8 cellular contexts compared by ENCODE assay signal in genomic region chr17:42049834-42050359, GRCh38. TPM values are rescaled to one million over a fixed set of nuclear protein-coding genes. Genes with fewer than 3 reads are reported as not detected.
DNase-seq lines count a peak whose midpoint lies in the region; ATAC-seq and TF ChIP-seq lines count a peak whose summit lies in the region.

No MANE protein-coding gene starts in this region.

- no peak overlapping the region for H2BK15ac ChIP-seq in IMR-90 (ENCODE audit: low read depth, low read length)

- no peaks in the 10 kb centered on the region for H3K9me3 ChIP-seq in AG04450 (ENCODE audit: control insufficient read depth, insufficient read depth, low read length)
- H3K9me3 ChIP-seq in IMR-90 (ENCODE audit: control insufficient read depth, insufficient read depth, low read length): no peaks in the 10 kb centered on the region
- no peaks in the 10 kb centered on the region for H3K9me3 ChIP-seq in mucosa of rectum (ENCODE audit: control insufficient read depth in 2 of 2, low read length in 2 of 2)

- H3K36me3 ChIP-seq in IMR-90 (ENCODE audit: control insufficient read depth, insufficient read depth, low read length) (no peaks in the 10 kb centered on the region), mucosa of rectum (ENCODE audit: control insufficient read depth in 2 of 2, insufficient read depth in 2 of 2, low read length in 2 of 2) (no peaks in the 10 kb centered on the region)

- no peak overlapping the region for H2AK5ac ChIP-seq in IMR-90 (ENCODE audit: low read depth, low read length)

- no TSS peak for BruUV-seq in IMR-90 (replicated peaks; lab: Mats Ljungman, UMichigan)

- H4K8ac ChIP-seq in IMR-90 (ENCODE audit: low read depth in 2 of 2, low read length in 2 of 2): peak overlapping the region in 1 of 2 experiments; percentile 25; a peak in 1 of 4 replicates

- H3K9me1 ChIP-seq in IMR-90 (ENCODE audit: insufficient read depth, low read length): no peaks in the 10 kb centered on the region

- intact Hi-C loops in IMR-90 (cut with micrococcal nuclease): no loop called here

- no peak overlapping the region for H2AK9ac ChIP-seq in IMR-90 (replicated peaks; ENCODE audit: low read depth, low read length, poor library complexity)

- peak overlapping the region; percentile 69 for H2AFZ ChIP-seq in IMR-90 (replicated peaks; ENCODE audit: low read length, poor library complexity)

- H3K18ac ChIP-seq in IMR-90 (ENCODE audit: low read depth, low read length): no peak overlapping the region

- no peak overlapping the region for H3K23ac ChIP-seq in IMR-90 (ENCODE audit: low read depth, low read length)

- TF ChIP-seq POLR2A in IMR-90 (IDR thresholded peaks at IDR 0.05; ENCODE audit: low read depth, low read length): no peak

- H4K5ac ChIP-seq in IMR-90 (ENCODE audit: low read depth, low read length): 0 out of 2 replicates have a peak overlapping the region, but pooled peaks have one; percentile 33

- H3K79me1 ChIP-seq in IMR-90 (ENCODE audit: low read depth in 1 of 2, low read length in 2 of 2): no peaks in the 10 kb centered on the region

- DNase-seq in AG04450 (ENCODE audit: low read depth, low spot score): no peak
- DNase-seq in IMR-90: no peak
- no peak for DNase-seq in choroid plexus epithelial cell (ENCODE audit: low read depth)
- no peak for DNase-seq in dedifferentiated amniotic fluid mesenchymal stem cell (ENCODE audit: extremely low spot score)
- no peak for DNase-seq in occipital lobe (lab: John Stamatoyannopoulos, UW)
- no peak for DNase-seq in NCI-H2107 treated with DMSO at 0.1 percent for 48 hours (lab: John Stamatoyannopoulos, UW; ENCODE audit: unreplicated experiment)

- WGBS in IMR-90 (ENCODE audit: extremely low coverage in 2 of 2, insufficient read length in 1 of 2), 2 experiments: no CpG with 5 or more reads among the region's 5 CpGs

- no peaks in the 10 kb centered on the region for H4K20me1 ChIP-seq in IMR-90 (ENCODE audit: insufficient read depth, low read length)

- TF ChIP-seq RAD21 in IMR-90 (IDR thresholded peaks at IDR 0.05; ENCODE audit: low read length): no peak

- in situ Hi-C loops in IMR-90 (cut with MboI; ENCODE audit: low sequenced_read_pairs): no loop called here

- H3K56ac ChIP-seq in IMR-90 (ENCODE audit: extremely low read depth, insufficient read depth, low read length): no peak overlapping the region

- CTCF ChIA-PET in AG04450 (lab: Charles Lee) (interaction anchor here (1.5 kb wide), 1 partner anchor 25 kb away, joined by 3 read pairs; no protein-coding TSS in a partner anchor), IMR-90 (lab: Yijun Ruan, JAX) (no interaction called here)

- H3K27ac ChIP-seq in AG04450 (ENCODE audit: low read depth, low read length): no peak overlapping the region
- no peak overlapping the region for H3K27ac ChIP-seq in IMR-90 (ENCODE audit: insufficient read depth, low read length)
- no peak overlapping the region for H3K27ac ChIP-seq in mucosa of rectum (ENCODE audit: low read depth in 2 of 2, low read length in 2 of 2)

- no peak overlapping the region for H2BK120ac ChIP-seq in IMR-90 (ENCODE audit: low read depth, low read length)

- peaks cover 56% of the 10 kb centered on the region for H3K27me3 ChIP-seq in AG04450 (ENCODE audit: control insufficient read depth, insufficient read depth, low read length)
- H3K27me3 ChIP-seq in IMR-90 (ENCODE audit: control insufficient read depth, insufficient read depth, low read length): peaks cover 64% of the 10 kb centered on the region
- peaks cover 0 to 9% of the 10 kb centered on the region in 2 donors for H3K27me3 ChIP-seq in mucosa of rectum (ENCODE audit: control insufficient read depth in 2 of 2, insufficient read depth in 2 of 2, low read length in 2 of 2)

- H3K4me2 ChIP-seq in IMR-90 (ENCODE audit: low read depth, low read length): peak overlapping the region; percentile 69

- TF ChIP-seq CTCF in AG04450 (IDR thresholded peaks at IDR 0.05; ENCODE audit: low read depth, low read length) (no peak), IMR-90 (conservative IDR thresholded peaks at IDR 0.05; ENCODE audit: low read depth, low read length) (no peak), choroid plexus epithelial cell (conservative IDR thresholded peaks at IDR 0.05; ENCODE audit: low read depth, low read length) (no peak)

- 0 out of 2 replicates have a peak, but pooled peaks cover 1% of the 10 kb centered on the region for H3K4me1 ChIP-seq in IMR-90 (ENCODE audit: control insufficient read depth, insufficient read depth, low read length)
- H3K4me1 ChIP-seq in mucosa of rectum (ENCODE audit: control insufficient read depth in 2 of 2, insufficient read depth in 2 of 2, low read length in 2 of 2): peaks cover 6% of the 10 kb centered on the region in 2 donors

- ATAC-seq in IMR-90 (ENCODE audit: low read depth) (peak; percentile 25), HG02763 (IDR thresholded peaks at IDR 0.05; ENCODE audit: unreplicated experiment) (no peak)

- no peak overlapping the region for H2BK20ac ChIP-seq in IMR-90 (ENCODE audit: low read depth, low read length)

- no peak overlapping the region for H3K14ac ChIP-seq in IMR-90 (replicated peaks; ENCODE audit: low read depth, low read length)

- dilution Hi-C loops in IMR-90 (cut with HindIII; ENCODE audit: low sequenced_read_pairs, unreplicated experiment): no loop called here

- no peak overlapping the region for H2BK5ac ChIP-seq in IMR-90 (ENCODE audit: low read depth, low read length, poor library complexity, severe bottlenecking)

- POLR2A ChIA-PET in AG04450 (lab: Yijun Ruan, JAX): no interaction called here
- POLR2A ChIA-PET in IMR-90 (lab: Charles Lee; ENCODE audit: unreplicated experiment): no interaction called here

- H4K91ac ChIP-seq in IMR-90 (ENCODE audit: insufficient read depth, low read depth, low read length): no peak overlapping the region

- no peak overlapping the region for H3K4ac ChIP-seq in IMR-90 (ENCODE audit: low read depth, low read length)

- 0 out of 2 replicates have a peak overlapping the region, but pooled peaks have one; percentile 7 for H3K9ac ChIP-seq in IMR-90 (ENCODE audit: low read depth, low read length)
- peak overlapping the region; percentile 58 to 80 for H3K9ac ChIP-seq in mucosa of rectum (ENCODE audit: low read depth in 1 of 2, low read length in 2 of 2)

- H3K4me3 ChIP-seq in AG04450 (ENCODE audit: low read depth, low read length) (peak overlapping the region; percentile 48), IMR-90 (ENCODE audit: insufficient read depth, low read depth, low read length) (peak overlapping the region; percentile 50), choroid plexus epithelial cell (ENCODE audit: low read depth, low read length) (peak overlapping the region; percentile 49), mucosa of rectum (ENCODE audit: low read length in 2 of 2) (peak overlapping the region; percentile 66 to 69)

TF ChIP-seq in IMR-90, 13 proteins besides CTCF, POLR2A, EP300 and RAD21 (continues in another document):
- no peak for TF ChIP-seq CHD1 (IDR thresholded peaks at IDR 0.05; ENCODE audit: low read depth, low read length)
- TF ChIP-seq BHLHE40 (IDR thresholded peaks at IDR 0.05; ENCODE audit: low read depth, low read length): no peak
- no peak for TF ChIP-seq NFE2L2 (IDR thresholded peaks at IDR 0.05; ENCODE audit: low read depth, low read length)
- TF ChIP-seq CEBPB (IDR thresholded peaks at IDR 0.05; ENCODE audit: low read depth, low read length): no peak
- TF ChIP-seq SMC3 (IDR thresholded peaks at IDR 0.05; ENCODE audit: low read depth, low read length): no peak
- TF ChIP-seq, protein P1, sequence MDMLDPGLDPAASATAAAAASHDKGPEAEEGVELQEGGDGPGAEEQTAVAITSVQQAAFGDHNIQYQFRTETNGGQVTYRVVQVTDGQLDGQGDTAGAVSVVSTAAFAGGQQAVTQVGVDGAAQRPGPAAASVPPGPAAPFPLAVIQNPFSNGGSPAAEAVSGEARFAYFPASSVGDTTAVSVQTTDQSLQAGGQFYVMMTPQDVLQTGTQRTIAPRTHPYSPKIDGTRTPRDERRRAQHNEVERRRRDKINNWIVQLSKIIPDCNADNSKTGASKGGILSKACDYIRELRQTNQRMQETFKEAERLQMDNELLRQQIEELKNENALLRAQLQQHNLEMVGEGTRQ (IDR thresholded peaks at IDR 0.05; ENCODE audit: low read depth, low read length): no peak

RNA-seq across cellular contexts. Expression of gene C17orf113, which starts 0.5 kb away (rescaled TPM):
- 0.07 and 0.09 TPM in 2 replicates for polyA plus RNA-seq in AG04450 (2011; rRNA removed)
- 0.09 and 0.14 TPM in 2 replicates for polyA minus RNA-seq in AG04450 (2011; rRNA and poly(A)+ RNA removed)
- total RNA-seq in IMR-90 (2012; rRNA removed): under 0.01 TPM in 1 of 2 replicates, not detected in the other
- polyA plus RNA-seq in IMR-90 (2012; rRNA removed): 0.03 and 0.07 TPM in 2 replicates
- 0.06 and 0.10 TPM in 2 replicates for polyA plus RNA-seq in IMR-90 (2012; cell fraction: cytosol; rRNA removed)
- 0.08 and 0.10 TPM in 2 replicates for polyA plus RNA-seq in IMR-90 (2012; cell fraction: nucleus; rRNA removed; ENCODE audit: low replicate concordance)
- total RNA-seq in occipital lobe: 3.7 TPM

RNA-seq across cellular contexts. Expression of gene NKIRAS2, which starts 30.0 kb away (rescaled TPM):
- polyA plus RNA-seq in AG04450 (2011; rRNA removed) (46.5 and 51.3 TPM in 2 replicates), IMR-90 (2012; rRNA removed) (51.8 and 55.1 TPM in 2 replicates)
- 28.8 and 37.3 TPM in 2 replicates for polyA minus RNA-seq in AG04450 (2011; rRNA and poly(A)+ RNA removed)
- total RNA-seq in IMR-90 (2012; rRNA removed) (20.8 and 25.6 TPM in 2 replicates), occipital lobe (31.5 TPM)
- 41.4 and 62.6 TPM in 2 replicates for polyA plus RNA-seq in IMR-90 (2012; cell fraction: cytosol; rRNA removed)
- polyA plus RNA-seq in IMR-90 (2012; cell fraction: nucleus; rRNA removed; ENCODE audit: low replicate concordance): 48.8 and 49.1 TPM in 2 replicates

RNA-seq across cellular contexts. Expression of gene DNAJC7, which starts 32.7 kb away (rescaled TPM):
- polyA plus RNA-seq in AG04450 (2011; rRNA removed): 62.0 and 66.4 TPM in 2 replicates
- 46.4 and 57.9 TPM in 2 replicates for polyA minus RNA-seq in AG04450 (2011; rRNA and poly(A)+ RNA removed)
- total RNA-seq in IMR-90 (2012; rRNA removed): 71.7 and 76.9 TPM in 2 replicates
- polyA plus RNA-seq in IMR-90 (2012; rRNA removed): 42.3 and 49.3 TPM in 2 replicates
- polyA plus RNA-seq in IMR-90 (2012; cell fraction: cytosol; rRNA removed): 12.0 and 27.7 TPM in 2 replicates
- 7.6 and 30.8 TPM in 2 replicates for polyA plus RNA-seq in IMR-90 (2012; cell fraction: nucleus; rRNA removed; ENCODE audit: low replicate concordance)
- 78.0 TPM for total RNA-seq in occipital lobe

RNA-seq across cellular contexts. Expression of gene ZNF385C, which starts 48.4 kb away (rescaled TPM):
- polyA plus RNA-seq in AG04450 (2011; rRNA removed): not detected in 2 replicates
- 0.14 TPM in 1 of 2 replicates, not detected in the other for polyA minus RNA-seq in AG04450 (2011; rRNA and poly(A)+ RNA removed)
- total RNA-seq in IMR-90 (2012; rRNA removed): not detected in 2 replicates
- not detected in 2 replicates for polyA plus RNA-seq in IMR-90 (2012; rRNA removed)
- not detected in 2 replicates for polyA plus RNA-seq in IMR-90 (2012; cell fraction: cytosol; rRNA removed)
- not detected in 2 replicates for polyA plus RNA-seq in IMR-90 (2012; cell fraction: nucleus; rRNA removed; ENCODE audit: low replicate concordance)
- total RNA-seq in occipital lobe: 0.31 TPM
